Comparison of ENCODE assay signal across 13 cellular contexts in genomic region chr10:3108033-3108432, GRCh38. TPM values are rescaled to one million over a fixed set of nuclear protein-coding genes. Genes with fewer than 3 reads are reported as not detected.
DNase-seq lines count a peak whose midpoint lies in the region; ATAC-seq, FAIRE-seq and TF ChIP-seq lines count a peak whose summit lies in the region.
"Had no signal": no experiment of that assay in that cellular context is flagged by ENCODE, and none has a peak within 500 bp of the region (broad histone marks: within the 10 kb centered on the region; RNA-seq: fewer than 3 reads in every experiment).

No MANE protein-coding gene starts in this region.

- ATAC-seq in body of pancreas (no peak), HG03571 (IDR thresholded peaks at IDR 0.05; ENCODE audit: unreplicated experiment) (no peak), GM18858 (IDR thresholded peaks at IDR 0.05; ENCODE audit: unreplicated experiment) (no peak)

- CTCF ChIA-PET in AG04450 (lab: Charles Lee), result interaction anchor here (1.4 to 2.2 kb wide), 2 partner anchors 12 to 180 kb away, joined by 3 to 9 read pairs; no protein-coding TSS in a partner anchor

- peak overlapping the region; percentile 94 for H3K27ac ChIP-seq in AG04450 (ENCODE audit: low read depth, low read length)
- H3K27ac ChIP-seq in body of pancreas, result peak overlapping the region; percentile 76 to 86 (median 84)
- peak overlapping the region; percentile 97 for H3K27ac ChIP-seq in keratinocyte (ENCODE audit: control insufficient read depth, insufficient read depth, low read length)
- H3K27ac ChIP-seq in skin epidermis, result peak overlapping the region in 13 of 21 experiments; percentile 6 to 74 (median 60)

- intact Hi-C loops in body of pancreas (cut with DNase I), result no loop called here

- DNase-seq in AG04450 (ENCODE audit: low read depth, low spot score), result no peak
- DNase-seq in body of pancreas, result no peak
- DNase-seq in keratinocyte (ENCODE audit: low read depth, low spot score), result no peak
- DNase-seq in stimulated activated CD4-positive, alpha-beta T cell treated with anti-CD3 and anti-CD28 coated beads, Interleukin-15, amount 100 ng/mL, for 24 hours, result no peak
- no peak for DNase-seq in H4 (ENCODE audit: low spot score)
- DNase-seq: effector CD4-positive, alpha-beta T cell; foreskin melanocyte; GDM1; immature natural killer cell; NCI-H1417 treated with DMSO at 0.1 percent for 48 hours had no signal

- H3K9me3 ChIP-seq in AG04450 (ENCODE audit: control insufficient read depth, insufficient read depth, low read length), result peaks cover 3% of the 10 kb centered on the region; the same call in 1 of the 2 replicates
- no peaks in the 10 kb centered on the region for H3K9me3 ChIP-seq in body of pancreas
- no peaks in the 10 kb centered on the region for H3K9me3 ChIP-seq in keratinocyte (ENCODE audit: control insufficient read depth, low read depth, low read length)

- POLR2A ChIA-PET in AG04450 (lab: Yijun Ruan, JAX), result interaction anchor here (0.8 to 1.7 kb wide), 3 partner anchors 9 to 39 kb away, joined by 3 to 33 read pairs (median 3); no protein-coding TSS in a partner anchor

- 56 to 64% methylated on average over 8 of the region's 8 CpGs for WGBS in body of pancreas, 2 donors

- TF ChIP-seq CTCF in AG04450 (IDR thresholded peaks at IDR 0.05; ENCODE audit: low read depth, low read length), result no peak
- no peak for TF ChIP-seq CTCF in body of pancreas (IDR thresholded peaks at IDR 0.05)
- no peak for TF ChIP-seq CTCF in keratinocyte (optimal IDR thresholded peaks at IDR 0.05 in 1 of 3, IDR thresholded peaks at IDR 0.05 in 1 of 3, conservative IDR thresholded peaks at IDR 0.05 in 1 of 3; ENCODE audit: extremely low read depth in 1 of 3, insufficient read depth in 2 of 3, low read length in 3 of 3)

- dilution Hi-C loops in keratinocyte (cut with MboI; ENCODE audit: extremely low pct_ligation_motif_present, low sequenced_read_pairs), result no loop called here

- H3K36me3 ChIP-seq in body of pancreas (replicated peaks in 1 of 2; ENCODE audit: insufficient read depth in 1 of 2, low read depth in 2 of 2) (peaks cover 0 to 1% of the 10 kb centered on the region in 2 donors), keratinocyte (ENCODE audit: control insufficient read depth in 2 of 2, extremely low read depth in 1 of 2, insufficient read depth in 2 of 2, low read length in 2 of 2) (peaks cover 39 to 46% of the 10 kb centered on the region in 2 experiments)

- no peak overlapping the region for H2AFZ ChIP-seq in keratinocyte (ENCODE audit: control insufficient read depth, low read length)

- peaks cover 22% of the 10 kb centered on the region for H3K79me2 ChIP-seq in keratinocyte (ENCODE audit: control insufficient read depth, insufficient read depth, low read length)

- no peak overlapping the region for H3K4me3 ChIP-seq in AG04450 (ENCODE audit: low read depth, low read length)
- H3K4me3 ChIP-seq in body of pancreas, result no peak overlapping the region
- H3K4me3 ChIP-seq in keratinocyte (ENCODE audit: control insufficient read depth in 2 of 3, extremely low read depth in 1 of 3, insufficient read depth in 2 of 3, low read depth in 1 of 3, low read length in 3 of 3), result no peak overlapping the region
- no peak overlapping the region for H3K4me3 ChIP-seq in skin epidermis

- H3K9me1 ChIP-seq in keratinocyte (ENCODE audit: control insufficient read depth, extremely low read depth, insufficient read depth, low read length), result no peaks in the 10 kb centered on the region

- H3K9ac ChIP-seq in keratinocyte (ENCODE audit: control insufficient read depth, extremely low read depth, insufficient read depth, low read length), result peak overlapping the region; percentile 83

- H3K27me3 ChIP-seq in AG04450 (ENCODE audit: control insufficient read depth, insufficient read depth, low read length) (no peaks in the 10 kb centered on the region), body of pancreas (no peaks in the 10 kb centered on the region), keratinocyte (ENCODE audit: control insufficient read depth, extremely low read depth, insufficient read depth, low read length) (no peaks in the 10 kb centered on the region)

- H4K20me1 ChIP-seq in keratinocyte (ENCODE audit: control insufficient read depth, extremely low read depth, insufficient read depth, low read length), result no peaks in the 10 kb centered on the region

- no peak for TF ChIP-seq POLR2A in body of pancreas (IDR thresholded peaks at IDR 0.05)

- peak overlapping the region; percentile 82 for H3K4me2 ChIP-seq in keratinocyte (ENCODE audit: control insufficient read depth, extremely low read depth, insufficient read depth, low read depth, low read length)

- no peak for FAIRE-seq in keratinocyte (lab: Jason Lieb, UNC)

- H3K4me1 ChIP-seq in body of pancreas, result peaks cover 14% of the 10 kb centered on the region
- peaks cover 13% of the 10 kb centered on the region for H3K4me1 ChIP-seq in keratinocyte (ENCODE audit: control insufficient read depth, extremely low read depth, insufficient read depth, low read length)

RNA-seq across cellular contexts. Expression of gene PFKP, which starts 40.7 kb away (rescaled TPM):
- 122 and 135 TPM in 2 replicates for polyA plus RNA-seq in AG04450 (2011; rRNA removed)
- 103 and 128 TPM in 2 replicates for polyA minus RNA-seq in AG04450 (2011; rRNA and poly(A)+ RNA removed)
- total RNA-seq in body of pancreas, result 10 to 100 TPM; 17.4 to 39.6 TPM
- 104 to 134 TPM (median 117 TPM) in 3 replicates for polyA plus RNA-seq in keratinocyte
- 117 TPM for polyA plus RNA-seq in keratinocyte (2011; ENCODE audit: low read depth)
- polyA plus RNA-seq in keratinocyte (2011; cell fraction: cytosol; rRNA removed), result 79.3 and 111 TPM in 2 replicates
- polyA plus RNA-seq in keratinocyte (2011; cell fraction: nucleus; rRNA removed), result 162 and 174 TPM in 2 replicates
- 134 and 205 TPM in 2 replicates for polyA plus RNA-seq in keratinocyte (2012; ENCODE audit: low replicate concordance)
- polyA minus RNA-seq in keratinocyte, result 91.1 to 184 TPM (median 107 TPM) in 3 replicates
- 150 TPM for polyA minus RNA-seq in keratinocyte (2011; cell fraction: cytosol; rRNA and poly(A)+ RNA removed)
- polyA minus RNA-seq in keratinocyte (2011; cell fraction: nucleus; rRNA and poly(A)+ RNA removed), result 95.1 and 112 TPM in 2 replicates
- total RNA-seq in H4 (2014; rRNA removed; shearing (Covaris generic)), result 98.8 and 119 TPM in 2 replicates
